29 cellular contexts compared by ENCODE assay signal in the genomic region with DNA sequence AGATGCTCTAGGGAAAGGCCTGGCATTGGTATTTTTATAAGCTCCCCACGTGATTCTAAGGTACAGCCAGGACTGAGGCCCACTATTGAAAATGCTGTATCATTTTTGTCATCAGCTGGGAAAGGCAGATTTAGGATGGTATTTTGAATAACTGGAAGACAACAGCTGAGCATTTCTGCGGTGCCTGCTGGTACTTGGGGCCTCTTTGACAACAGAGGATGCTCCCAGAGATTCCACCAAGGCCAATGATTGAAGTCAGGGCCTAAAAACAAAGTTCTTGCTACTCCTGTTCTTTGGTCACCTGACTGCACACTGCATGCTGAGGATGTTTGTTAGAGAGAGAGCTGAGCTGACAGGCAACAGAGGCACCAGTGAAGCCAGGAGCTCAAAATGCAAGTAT. TPM values are rescaled to one million over a fixed set of nuclear protein-coding genes. Genes with fewer than 3 reads are reported as not detected.
"Had no signal": no experiment of that assay in that cellular context is flagged by ENCODE, and none has a peak within 500 bp of the region (broad histone marks: within the 10 kb centered on the region; RNA-seq: fewer than 3 reads in every experiment).

No MANE protein-coding gene starts in this region.

- DNase-seq: stimulated activated CD4-positive, alpha-beta T cell treated with anti-CD3 and anti-CD28 coated beads, Interleukin-2, amount 100 ng/mL, for 48 hours; stimulated activated CD4-positive, alpha-beta T cell treated with anti-CD3 and anti-CD28 coated beads, Interleukin-4, amount 100 ng/mL, for 1 hour; stimulated activated CD4-positive, alpha-beta T cell treated with anti-CD3 and anti-CD28 coated beads, Interleukin-4, amount 100 ng/mL, for 24 hours; stimulated activated CD4-positive, alpha-beta T cell treated with anti-CD3 and anti-CD28 coated beads, Interleukin-4, amount 100 ng/mL, for 4 hours; stimulated activated CD8-positive, alpha-beta memory T cell treated with anti-CD3 and anti-CD28 coated beads, Interleukin-4, amount 100 ng/mL, for 48 hours; stimulated activated naive B cell treated with anti-CD40 and anti-IgM and Interleukin-4, amounts not matched to agents 10 μg/mL and 1 μg/mL and 100 μg/mL, for 72 hours; stimulated activated naive CD4-positive, alpha-beta T cell; stimulated activated naive CD4-positive, alpha-beta T cell treated with Interleukin-2 at 50 U/mL for 16 hours; stimulated activated naive CD8-positive, alpha-beta T cell treated with anti-CD3 and anti-CD28 coated beads, Interleukin-15, amount 100 ng/mL, for 72 hours; stimulated activated naive CD8-positive, alpha-beta T cell treated with anti-CD3 and anti-CD28 coated beads, Interleukin-15, Interleukin-2, amounts not matched to agents 100 U/mL and 50 U/mL, for 24 hours; stomach; substantia nigra; testis; thyroid gland; tibial artery; transverse colon; trophoblast cell; upper lobe of left lung; upper lobe of right lung; uterus had no signal

- H3K27ac Mint-ChIP-seq: stimulated activated effector memory CD8-positive, alpha-beta T cell treated with anti-CD3 and anti-CD28 coated beads, Interleukin-12 subunit alpha, Interleukin-12 subunit beta, amount 100 ng/mL, for 72 hours; stimulated activated memory B cell treated with anti-CD40 and anti-IgM and Interleukin-4, amounts not matched to agents 10 μg/mL and 1 μg/mL and 100 μg/mL, for 72 hours; stimulated activated naive B cell treated with anti-CD40 and anti-IgM and Interleukin-4, amounts not matched to agents 10 μg/mL and 1 μg/mL and 100 μg/mL, for 72 hours; stimulated activated naive CD8-positive, alpha-beta T cell treated with anti-CD3 and anti-CD28 coated beads, Interleukin-15, amount 100 ng/mL, for 72 hours; stimulated activated naive CD8-positive, alpha-beta T cell treated with anti-CD3 and anti-CD28 coated beads, Interleukin-15, Interleukin-2, amounts not matched to agents 100 ng/mL and 50 ng/mL, for 24 hours; type B pancreatic cell had no signal

- H3K4me1 ChIP-seq: stomach, suprapubic skin, testis, thyroid gland, tibial artery, tibial nerve, transverse colon, upper lobe of left lung, upper lobe of right lung, uterus, vagina had no signal

- H3K36me3 ChIP-seq: stomach, suprapubic skin, thoracic aorta, thyroid gland, tibial artery, tibial nerve, transverse colon, upper lobe of left lung, upper lobe of right lung, uterus, vagina had no signal

- H3K27ac ChIP-seq: stomach, suprapubic skin, testis, thoracic aorta, thyroid gland, tibial artery, tibial nerve, transverse colon, upper lobe of left lung, upper lobe of right lung, uterus, vagina had no signal

- H3K9me3 Mint-ChIP-seq: stimulated activated effector memory CD8-positive, alpha-beta T cell treated with anti-CD3 and anti-CD28 coated beads, Interleukin-12 subunit alpha, Interleukin-12 subunit beta, amount 100 ng/mL, for 72 hours; stimulated activated memory B cell treated with anti-CD40 and anti-IgM and Interleukin-4, amounts not matched to agents 10 μg/mL and 1 μg/mL and 100 μg/mL, for 72 hours; stimulated activated naive CD8-positive, alpha-beta T cell treated with anti-CD3 and anti-CD28 coated beads, Interleukin-15, amount 100 ng/mL, for 72 hours; stimulated activated naive CD8-positive, alpha-beta T cell treated with anti-CD3 and anti-CD28 coated beads, Interleukin-15, Interleukin-2, amounts not matched to agents 100 ng/mL and 50 ng/mL, for 24 hours; type B pancreatic cell had no signal

- H3K9me3 ChIP-seq: stomach, suprapubic skin, testis, thoracic aorta, thyroid gland, tibial artery, tibial nerve, transverse colon, upper lobe of left lung, upper lobe of right lung, uterus, vagina had no signal

- ATAC-seq: stimulated activated effector memory CD8-positive, alpha-beta T cell treated with anti-CD3 and anti-CD28 coated beads, Interleukin-12 subunit alpha, Interleukin-12 subunit beta, amount 100 ng/mL, for 72 hours; stimulated activated naive B cell treated with anti-CD40 and anti-IgM and Interleukin-4, amounts not matched to agents 10 μg/mL and 1 μg/mL and 100 μg/mL, for 72 hours; stimulated activated naive CD8-positive, alpha-beta T cell treated with anti-CD3 and anti-CD28 coated beads, Interleukin-15, amount 100 ng/mL, for 72 hours; stimulated activated naive CD8-positive, alpha-beta T cell treated with anti-CD3 and anti-CD28 coated beads, Interleukin-15, Interleukin-2, amounts not matched to agents 100 U/mL and 50 U/mL, for 24 hours; upper lobe of right lung had no signal

- H3K4me1 Mint-ChIP-seq: stimulated activated effector memory CD8-positive, alpha-beta T cell treated with anti-CD3 and anti-CD28 coated beads, Interleukin-12 subunit alpha, Interleukin-12 subunit beta, amount 100 ng/mL, for 72 hours; stimulated activated memory B cell treated with anti-CD40 and anti-IgM and Interleukin-4, amounts not matched to agents 10 μg/mL and 1 μg/mL and 100 μg/mL, for 72 hours; stimulated activated naive B cell treated with anti-CD40 and anti-IgM and Interleukin-4, amounts not matched to agents 10 μg/mL and 1 μg/mL and 100 μg/mL, for 72 hours; stimulated activated naive CD8-positive, alpha-beta T cell treated with anti-CD3 and anti-CD28 coated beads, Interleukin-15, amount 100 ng/mL, for 72 hours had no signal

- H3K4me3 ChIP-seq: stomach, suprapubic skin, testis, thoracic aorta, thyroid gland, tibial artery, tibial nerve, transverse colon, upper lobe of left lung, upper lobe of right lung, uterus, vagina had no signal

- H3K27me3 ChIP-seq: suprapubic skin, testis, thyroid gland, upper lobe of left lung, uterus, vagina had no signal

- H3K36me3 Mint-ChIP-seq: stimulated activated effector memory CD8-positive, alpha-beta T cell treated with anti-CD3 and anti-CD28 coated beads, Interleukin-12 subunit alpha, Interleukin-12 subunit beta, amount 100 ng/mL, for 72 hours; stimulated activated memory B cell treated with anti-CD40 and anti-IgM and Interleukin-4, amounts not matched to agents 10 μg/mL and 1 μg/mL and 100 μg/mL, for 72 hours; stimulated activated naive B cell treated with anti-CD40 and anti-IgM and Interleukin-4, amounts not matched to agents 10 μg/mL and 1 μg/mL and 100 μg/mL, for 72 hours; type B pancreatic cell had no signal

- H3K4me3 Mint-ChIP-seq: stimulated activated effector memory CD8-positive, alpha-beta T cell treated with anti-CD3 and anti-CD28 coated beads, Interleukin-12 subunit alpha, Interleukin-12 subunit beta, amount 100 ng/mL, for 72 hours; stimulated activated memory B cell treated with anti-CD40 and anti-IgM and Interleukin-4, amounts not matched to agents 10 μg/mL and 1 μg/mL and 100 μg/mL, for 72 hours; stimulated activated naive B cell treated with anti-CD40 and anti-IgM and Interleukin-4, amounts not matched to agents 10 μg/mL and 1 μg/mL and 100 μg/mL, for 72 hours; stimulated activated naive CD8-positive, alpha-beta T cell treated with anti-CD3 and anti-CD28 coated beads, Interleukin-15, amount 100 ng/mL, for 72 hours; stimulated activated naive CD8-positive, alpha-beta T cell treated with anti-CD3 and anti-CD28 coated beads, Interleukin-15, Interleukin-2, amounts not matched to agents 100 ng/mL and 50 ng/mL, for 24 hours; type B pancreatic cell had no signal

RNA-seq across cellular contexts. Expression of a gene that starts 8.1 kb away (rescaled TPM):
- total RNA-seq: subcutaneous adipose tissue, thoracic aorta, thyroid gland, tibial nerve, upper lobe of right lung, vagina had no signal
